12 cellular contexts compared by ENCODE assay signal in genomic region chr1:51575406-51576084, GRCh38. TPM values are rescaled to one million over a fixed set of nuclear protein-coding genes. Genes with fewer than 3 reads are reported as not detected.
DNase-seq lines count a peak whose midpoint lies in the region; ATAC-seq and TF ChIP-seq lines count a peak whose summit lies in the region.
"Had no signal": no experiment of that assay in that cellular context is flagged by ENCODE, and none has a peak within 500 bp of the region (broad histone marks: within the 10 kb centered on the region; RNA-seq: fewer than 3 reads in every experiment).

No MANE protein-coding gene starts in this region.

- H3K9ac ChIP-seq in OCI-LY1 (ENCODE audit: low read length), result no peak overlapping the region

- H3K4me2 ChIP-seq in OCI-LY1 (ENCODE audit: low read length), result no peak overlapping the region

- peaks cover 10% of the 10 kb centered on the region for H3K27me3 Mint-ChIP-seq in nephron progenitor cell (ENCODE audit: low read depth, poor library complexity)

- H3K27ac Mint-ChIP-seq in nephron progenitor cell, result no peak overlapping the region

- H3K79me2 ChIP-seq in ACC112 (ENCODE audit: control insufficient read depth, insufficient read depth, low read length, unreplicated experiment) (no peaks in the 10 kb centered on the region), OCI-LY1 (ENCODE audit: insufficient read depth, low read length) (no peaks in the 10 kb centered on the region)

- H3K36me3 ChIP-seq in ACC112 (ENCODE audit: insufficient read depth, low read length) (no peaks in the 10 kb centered on the region), OCI-LY1 (ENCODE audit: insufficient read depth, low read length) (no peaks in the 10 kb centered on the region), right lobe of liver (peaks cover 0 to 9% (median 0%) of the 10 kb centered on the region in 4 donors)
- H3K36me3 ChIP-seq: esophagus muscularis mucosa, left lung had no signal

- WGBS in right lobe of liver (ENCODE audit: insufficient coverage, low coverage, low lambda C conversion rate, missing lambda C conversion rate), result 82% methylated on average over 8 of the region's 8 CpGs

- H3K36me3 Mint-ChIP-seq in nephron progenitor cell (ENCODE audit: low read depth), result no peaks in the 10 kb centered on the region

- H3K27ac ChIP-seq in ACC112 (ENCODE audit: low read depth, low read length) (peak overlapping the region; percentile 33; the same call in 1 of the 2 replicates), OCI-LY1 (ENCODE audit: low read depth, low read length, poor library complexity, severe bottlenecking) (peak overlapping the region; percentile 20), right lobe of liver (no peak overlapping the region)
- H3K27ac ChIP-seq: esophagus muscularis mucosa, left lung had no signal

- TF ChIP-seq CTCF in OCI-LY1 (IDR thresholded peaks at IDR 0.05; ENCODE audit: low read length), result no peak
- no peak for TF ChIP-seq CTCF in right lobe of liver (IDR thresholded peaks at IDR 0.05)
- TF ChIP-seq CTCF in nephron progenitor cell (IDR thresholded peaks at IDR 0.05), result no peak

- DNase-seq in GDM1 (lab: John Stamatoyannopoulos, UW) (peak; percentile 31), dermis blood vessel endothelial cell (peak; percentile 72), AML-193 (lab: John Stamatoyannopoulos, UW) (no peak), SKM-1 treated with dmso at 0.1 percent for 144 hours (lab: John Stamatoyannopoulos, UW; ENCODE audit: unreplicated experiment) (no peak), right lobe of liver (no peak), nephron progenitor cell (no peak)
- DNase-seq: DMS79 treated with DMSO at 0.1 percent for 48 hours, left lung, NCI-H1092 had no signal

- no peaks in the 10 kb centered on the region for H3K9me2 ChIP-seq in OCI-LY1 (ENCODE audit: low read depth, low read length)

- no peaks in the 10 kb centered on the region for H3F3A ChIP-seq in OCI-LY1 (ENCODE audit: insufficient read depth, low read length)

- intact Hi-C loops in right lobe of liver (cut with DNase I), result no loop called here

- no peaks in the 10 kb centered on the region for H3K9me3 ChIP-seq in OCI-LY1 (ENCODE audit: low read length)
- H3K9me3 ChIP-seq in right lobe of liver, result no peaks in the 10 kb centered on the region
- H3K9me3 ChIP-seq: esophagus muscularis mucosa, left lung had no signal

- H3K4me3 Mint-ChIP-seq in nephron progenitor cell, result no peak overlapping the region

- H2AFZ ChIP-seq in ACC112 (ENCODE audit: low read length, unreplicated experiment) (peak overlapping the region; percentile 57), OCI-LY1 (ENCODE audit: low read length) (no peak overlapping the region)

- no peak for ATAC-seq in right lobe of liver
- ATAC-seq: left lung had no signal

- 0 out of 2 replicates have a peak overlapping the region, but pooled peaks have one; percentile 10 for H3K4me3 ChIP-seq in ACC112 (ENCODE audit: low read depth, low read length)
- H3K4me3 ChIP-seq in OCI-LY1 (ENCODE audit: low read depth, low read length, poor library complexity, severe bottlenecking), result no peak overlapping the region
- H3K4me3 ChIP-seq in right lobe of liver, result no peak overlapping the region
- H3K4me3 ChIP-seq: esophagus muscularis mucosa, left lung had no signal

- H3K4me1 Mint-ChIP-seq in nephron progenitor cell, result peaks cover 11% of the 10 kb centered on the region

- H3K9me3 Mint-ChIP-seq in nephron progenitor cell, result peaks cover 4% of the 10 kb centered on the region

- H3K27me3 ChIP-seq in ACC112 (ENCODE audit: insufficient read depth, low read length) (no peaks in the 10 kb centered on the region), OCI-LY1 (ENCODE audit: insufficient read depth, low read length) (no peaks in the 10 kb centered on the region), right lobe of liver (no peaks in the 10 kb centered on the region)
- H3K27me3 ChIP-seq: esophagus muscularis mucosa, left lung had no signal

- H3K4me1 ChIP-seq in ACC112 (ENCODE audit: control insufficient read depth, insufficient read depth, low read length, unreplicated experiment) (peaks cover 14% of the 10 kb centered on the region), OCI-LY1 (ENCODE audit: insufficient read depth, low read length, severe bottlenecking) (peaks cover 31% of the 10 kb centered on the region), right lobe of liver (no peaks in the 10 kb centered on the region)
- H3K4me1 ChIP-seq: esophagus muscularis mucosa had no signal

- H4K20me1 ChIP-seq in OCI-LY1 (ENCODE audit: insufficient read depth, low read length), result no peaks in the 10 kb centered on the region

- TF ChIP-seq POLR2A in right lobe of liver (IDR thresholded peaks at IDR 0.05), result no peak

RNA-seq across cellular contexts. Expression of gene OSBPL9, which starts 41.3 kb away (rescaled TPM):
- total RNA-seq in dermis blood vessel endothelial cell, result 96.1 and 120 TPM in 2 replicates
- total RNA-seq in right lobe of liver, result 10 to 100 TPM; 51.7 to 90.5 (median 71.7) TPM

RNA-seq across cellular contexts. Expression of gene EPS15, which starts 56.5 kb away (rescaled TPM):
- total RNA-seq in dermis blood vessel endothelial cell, result 99.9 and 112 TPM in 2 replicates
- 10 to 100 TPM; 23.2 to 30.9 (median 28.6) TPM for total RNA-seq in right lobe of liver

Comparison
In these comparisons a context has a peak if more than half of its experiments do, and no peak if none do; other contexts are left out.
1. H3K27ac ChIP-seq: peak in ACC112 (single experiment) and OCI-LY1 (single experiment); none in right lobe of liver (0 of 3).
2. DNase-seq: peak in GDM1 (single experiment) and dermis blood vessel endothelial cell (single experiment); none in AML-193 (0 of 2), SKM-1 treated with dmso at 0.1 percent for 144 hours (single experiment), right lobe of liver (0 of 3) and nephron progenitor cell (single experiment).